In genomic region chr10:100687143-100687953, GRCh38 we compare ENCODE assay signal across 26 cellular contexts.
"Had no signal": no experiment of that assay in that cellular context is flagged by ENCODE, and none has a peak within 500 bp of the region (broad histone marks: within the 10 kb centered on the region; RNA-seq: fewer than 3 reads in every experiment).

No MANE protein-coding gene starts in this region.

- H3K4me1 ChIP-seq: gastroesophageal sphincter, heart left ventricle, lower lobe of right lung, psoas muscle, right atrium auricular region, thyroid gland, upper lobe of right lung had no signal

- H3K9me3 ChIP-seq: gastroesophageal sphincter, heart left ventricle, lower lobe of right lung, mucosa of descending colon, ovary, psoas muscle, right atrium auricular region, thyroid gland, upper lobe of right lung had no signal

- ATAC-seq: activated CD8-positive, alpha-beta memory T cell treated with anti-CD3 and anti-CD28 coated beads, Interleukin-2, amount 10 ng/mL, durations not matched to agents 7 days and 5 days; activated CD8-positive, alpha-beta T cell treated with anti-CD3 and anti-CD28 coated beads for 36 hours; activated naive CD8-positive, alpha-beta T cell treated with anti-CD3 and anti-CD28 coated beads, Interleukin-2, amount 50 U/mL, for 24 hours; gastroesophageal sphincter; heart left ventricle; left colon; mucosa of descending colon; psoas muscle; upper lobe of right lung had no signal

- H3K27me3 ChIP-seq: ovary had no signal

- H3K9me3 Mint-ChIP-seq: activated CD4-positive, alpha-beta T cell treated with anti-CD3 and anti-CD28 coated beads, Interleukin-2, amount 10 ng/mL, durations not matched to agents 24 days and 14 days; activated CD8-positive, alpha-beta T cell treated with anti-CD3 and anti-CD28 coated beads for 36 hours; activated naive CD8-positive, alpha-beta T cell treated with anti-CD3 and anti-CD28 coated beads, Interleukin-2, amount 50 U/mL, for 24 hours; stimulated activated naive CD8-positive, alpha-beta T cell treated with anti-CD3 and anti-CD28 coated beads, Interleukin-15, Interleukin-2, amounts not matched to agents 100 ng/mL and 50 ng/mL, for 24 hours had no signal

- H3K36me3 Mint-ChIP-seq: activated CD8-positive, alpha-beta memory T cell treated with anti-CD3 and anti-CD28 coated beads, Interleukin-2, amount 10 ng/mL, durations not matched to agents 7 days and 5 days had no signal

- H3K27ac Mint-ChIP-seq: activated CD4-positive, alpha-beta T cell treated with anti-CD3 and anti-CD28 coated beads, Interleukin-2, amount 10 ng/mL, durations not matched to agents 24 days and 14 days; activated CD8-positive, alpha-beta memory T cell treated with anti-CD3 and anti-CD28 coated beads, Interleukin-2, amount 10 ng/mL, durations not matched to agents 7 days and 5 days; activated CD8-positive, alpha-beta T cell treated with anti-CD3 and anti-CD28 coated beads for 36 hours; activated naive CD8-positive, alpha-beta T cell treated with anti-CD3 and anti-CD28 coated beads, Interleukin-2, amount 50 U/mL, for 24 hours; naive B cell; stimulated activated naive CD8-positive, alpha-beta T cell treated with anti-CD3 and anti-CD28 coated beads, Interleukin-15, Interleukin-2, amounts not matched to agents 100 ng/mL and 50 ng/mL, for 24 hours had no signal

- H3K36me3 ChIP-seq: gastroesophageal sphincter, heart left ventricle, lower lobe of right lung, ovary, right atrium auricular region, thyroid gland, upper lobe of right lung had no signal

- DNase-seq: activated CD4-positive, alpha-beta T cell treated with anti-CD3 and anti-CD28 coated beads, Interleukin-2, amount 10 ng/mL, durations not matched to agents 24 days and 14 days; activated CD8-positive, alpha-beta memory T cell treated with anti-CD3 and anti-CD28 coated beads, Interleukin-2, amount 10 ng/mL, durations not matched to agents 7 days and 5 days; activated CD8-positive, alpha-beta T cell treated with anti-CD3 and anti-CD28 coated beads for 36 hours; activated effector memory CD4-positive, alpha-beta T cell treated with anti-CD3 and anti-CD28 coated beads, Interleukin-2, amount 50 U/mL, for 16 hours; activated naive CD4-positive, alpha-beta T cell treated with anti-CD3 and anti-CD28 coated beads, Interleukin-2, amount 50 U/mL, for 16 hours; activated naive CD8-positive, alpha-beta T cell treated with anti-CD3 and anti-CD28 coated beads, Interleukin-2, amount 50 U/mL, for 24 hours; activated T-cell treated with anti-CD3 and anti-CD28 coated beads for 4 hours; cerebellar nuclear complex; heart left ventricle; left colon; lower lobe of right lung; mesendoderm; mucosa of descending colon; naive B cell; ovary; psoas muscle; stimulated activated CD4-positive, alpha-beta T cell treated with anti-CD3 and anti-CD28 coated beads, Interleukin-12 subunit alpha, Interleukin-12 subunit beta, amount 100 ng/mL, for 4 hours; stimulated activated CD4-positive, alpha-beta T cell treated with anti-CD3 and anti-CD28 coated beads, Interleukin-4, amount 100 ng/mL, for 4 hours; substantia nigra; thyroid gland; upper lobe of right lung had no signal

- H3K4me3 Mint-ChIP-seq: activated CD4-positive, alpha-beta T cell treated with anti-CD3 and anti-CD28 coated beads, Interleukin-2, amount 10 ng/mL, durations not matched to agents 24 days and 14 days; activated CD8-positive, alpha-beta memory T cell treated with anti-CD3 and anti-CD28 coated beads, Interleukin-2, amount 10 ng/mL, durations not matched to agents 7 days and 5 days; activated CD8-positive, alpha-beta T cell treated with anti-CD3 and anti-CD28 coated beads for 36 hours; activated naive CD8-positive, alpha-beta T cell treated with anti-CD3 and anti-CD28 coated beads, Interleukin-2, amount 50 U/mL, for 24 hours; stimulated activated naive CD8-positive, alpha-beta T cell treated with anti-CD3 and anti-CD28 coated beads, Interleukin-15, Interleukin-2, amounts not matched to agents 100 ng/mL and 50 ng/mL, for 24 hours had no signal

- H3K27ac ChIP-seq: coronary artery, epithelial cell of prostate, gastroesophageal sphincter, heart left ventricle, lower lobe of right lung, ovary, psoas muscle, right atrium auricular region, thyroid gland, upper lobe of right lung had no signal

- H3K4me3 ChIP-seq: coronary artery, gastroesophageal sphincter, heart left ventricle, lower lobe of right lung, mucosa of descending colon, ovary, psoas muscle, right atrium auricular region, thyroid gland, upper lobe of right lung had no signal

- H3K4me1 Mint-ChIP-seq: activated CD4-positive, alpha-beta T cell treated with anti-CD3 and anti-CD28 coated beads, Interleukin-2, amount 10 ng/mL, durations not matched to agents 24 days and 14 days; activated CD8-positive, alpha-beta memory T cell treated with anti-CD3 and anti-CD28 coated beads, Interleukin-2, amount 10 ng/mL, durations not matched to agents 7 days and 5 days; activated naive CD8-positive, alpha-beta T cell treated with anti-CD3 and anti-CD28 coated beads, Interleukin-2, amount 50 U/mL, for 24 hours had no signal
